25 cellular contexts compared by ENCODE assay signal in genomic region chr1:61047061-61047460, GRCh38.
"Had no signal": no experiment of that assay in that cellular context is flagged by ENCODE, and none has a peak within 500 bp of the region (broad histone marks: within the 10 kb centered on the region; RNA-seq: fewer than 3 reads in every experiment).

No MANE protein-coding gene starts in this region.

- H3K36me3 Mint-ChIP-seq: immature natural killer cell; memory B cell; natural killer cell; stimulated activated effector memory CD8-positive, alpha-beta T cell treated with anti-CD3 and anti-CD28 coated beads, Interleukin-12 subunit alpha, Interleukin-12 subunit beta, amount 100 ng/mL, for 72 hours had no signal

- H3K27me3 ChIP-seq: ovary, sigmoid colon, tibial nerve, upper lobe of left lung had no signal

- ATAC-seq: effector memory CD8-positive, alpha-beta T cell; left ventricle myocardium superior; lower lobe of right lung; natural killer cell; psoas muscle; right cardiac atrium; stimulated activated effector memory CD8-positive, alpha-beta T cell treated with anti-CD3 and anti-CD28 coated beads, Interleukin-12 subunit alpha, Interleukin-12 subunit beta, amount 100 ng/mL, for 72 hours had no signal

- FAIRE-seq: endometrium, frontal cortex, urothelium cell line had no signal

- H3K27ac ChIP-seq: lower lobe of right lung, ovary, psoas muscle, sigmoid colon, stomach, tibial nerve, upper lobe of left lung had no signal

- H3K4me3 ChIP-seq: lower lobe of right lung, ovary, psoas muscle, sigmoid colon, stomach, tibial nerve, upper lobe of left lung had no signal

- H3K9me3 ChIP-seq: lower lobe of right lung, ovary, psoas muscle, sigmoid colon, stomach, tibial nerve, upper lobe of left lung had no signal

- H3K9me3 Mint-ChIP-seq: effector memory CD8-positive, alpha-beta T cell; immature natural killer cell; memory B cell; natural killer cell; stimulated activated effector memory CD8-positive, alpha-beta T cell treated with anti-CD3 and anti-CD28 coated beads, Interleukin-12 subunit alpha, Interleukin-12 subunit beta, amount 100 ng/mL, for 72 hours had no signal

- H3K27ac Mint-ChIP-seq: effector memory CD8-positive, alpha-beta T cell; immature natural killer cell; memory B cell; natural killer cell; stimulated activated effector memory CD8-positive, alpha-beta T cell treated with anti-CD3 and anti-CD28 coated beads, Interleukin-12 subunit alpha, Interleukin-12 subunit beta, amount 100 ng/mL, for 72 hours had no signal

- H3K4me3 Mint-ChIP-seq: effector memory CD8-positive, alpha-beta T cell; immature natural killer cell; memory B cell; natural killer cell; stimulated activated effector memory CD8-positive, alpha-beta T cell treated with anti-CD3 and anti-CD28 coated beads, Interleukin-12 subunit alpha, Interleukin-12 subunit beta, amount 100 ng/mL, for 72 hours had no signal

- DNase-seq: cortex of kidney; effector memory CD8-positive, alpha-beta T cell; hypothalamus; immature natural killer cell; islet precursor cell; left ventricle myocardium superior; lower lobe of right lung; natural killer cell; occipital lobe; ovary; posterior cingulate gyrus; psoas muscle; right cardiac atrium; sigmoid colon; stimulated activated CD4-positive, alpha-beta T cell treated with anti-CD3 and anti-CD28 coated beads, Interleukin-2, amount 100 ng/mL, for 24 hours; stimulated activated CD4-positive, alpha-beta T cell treated with anti-CD3 and anti-CD28 coated beads, Interleukin-4, amount 100 ng/mL, for 24 hours; stimulated activated naive CD4-positive, alpha-beta T cell treated with Interleukin-2 at 50 U/mL for 16 hours; stomach; upper lobe of left lung had no signal

- H3K36me3 ChIP-seq: lower lobe of right lung, ovary, sigmoid colon, stomach, tibial nerve, upper lobe of left lung had no signal
